ENCODE assay signal across 1 cellular context in genomic region chr2:218419630-218420216, GRCh38.
TF ChIP-seq lines count a peak whose summit lies in the region.

No MANE protein-coding gene starts in this region.

TF ChIP-seq in HepG2, 621 proteins besides CTCF, POLR2A, EP300 and RAD21 (continued from another document and continues in another):
- TF ChIP-seq ZEB1 (IDR thresholded peaks at IDR 0.05; ENCODE audit: insufficient replicate concordance, low read depth) = no peak
- TF ChIP-seq KAT7 (CRISPR knock-in tag; IDR thresholded peaks at IDR 0.05; ENCODE audit: borderline replicate concordance) = no peak
- 0 out of 2 replicates have a peak, but pooled peaks have one; percentile 21 for TF ChIP-seq TGIF2 (CRISPR knock-in tag; IDR thresholded peaks at IDR 0.05)
- TF ChIP-seq KLF6 (CRISPR knock-in tag; IDR thresholded peaks at IDR 0.05) = no peak
- no peak for TF ChIP-seq RBM22 (optimal IDR thresholded peaks at IDR 0.05; ENCODE audit: low read length)
- TF ChIP-seq, protein P1, sequence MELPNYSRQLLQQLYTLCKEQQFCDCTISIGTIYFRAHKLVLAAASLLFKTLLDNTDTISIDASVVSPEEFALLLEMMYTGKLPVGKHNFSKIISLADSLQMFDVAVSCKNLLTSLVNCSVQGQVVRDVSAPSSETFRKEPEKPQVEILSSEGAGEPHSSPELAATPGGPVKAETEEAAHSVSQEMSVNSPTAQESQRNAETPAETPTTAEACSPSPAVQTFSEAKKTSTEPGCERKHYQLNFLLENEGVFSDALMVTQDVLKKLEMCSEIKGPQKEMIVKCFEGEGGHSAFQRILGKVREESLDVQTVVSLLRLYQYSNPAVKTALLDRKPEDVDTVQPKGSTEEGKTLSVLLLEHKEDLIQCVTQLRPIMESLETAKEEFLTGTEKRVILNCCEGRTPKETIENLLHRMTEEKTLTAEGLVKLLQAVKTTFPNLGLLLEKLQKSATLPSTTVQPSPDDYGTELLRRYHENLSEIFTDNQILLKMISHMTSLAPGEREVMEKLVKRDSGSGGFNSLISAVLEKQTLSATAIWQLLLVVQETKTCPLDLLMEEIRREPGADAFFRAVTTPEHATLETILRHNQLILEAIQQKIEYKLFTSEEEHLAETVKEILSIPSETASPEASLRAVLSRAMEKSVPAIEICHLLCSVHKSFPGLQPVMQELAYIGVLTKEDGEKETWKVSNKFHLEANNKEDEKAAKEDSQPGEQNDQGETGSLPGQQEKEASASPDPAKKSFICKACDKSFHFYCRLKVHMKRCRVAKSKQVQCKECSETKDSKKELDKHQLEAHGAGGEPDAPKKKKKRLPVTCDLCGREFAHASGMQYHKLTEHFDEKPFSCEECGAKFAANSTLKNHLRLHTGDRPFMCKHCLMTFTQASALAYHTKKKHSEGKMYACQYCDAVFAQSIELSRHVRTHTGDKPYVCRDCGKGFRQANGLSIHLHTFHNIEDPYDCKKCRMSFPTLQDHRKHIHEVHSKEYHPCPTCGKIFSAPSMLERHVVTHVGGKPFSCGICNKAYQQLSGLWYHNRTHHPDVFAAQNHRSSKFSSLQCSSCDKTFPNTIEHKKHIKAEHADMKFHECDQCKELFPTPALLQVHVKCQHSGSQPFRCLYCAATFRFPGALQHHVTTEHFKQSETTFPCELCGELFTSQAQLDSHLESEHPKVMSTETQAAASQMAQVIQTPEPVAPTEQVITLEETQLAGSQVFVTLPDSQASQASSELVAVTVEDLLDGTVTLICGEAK (IDR thresholded peaks at IDR 0.05) = no peak
- TF ChIP-seq, protein P1 (CRISPR knock-in tag; IDR thresholded peaks at IDR 0.05) = no peak
- TF ChIP-seq AGO1 (IDR thresholded peaks at IDR 0.05; ENCODE audit: low read depth, low read length, poor library complexity, severe bottlenecking) = peak; percentile 57
- TF ChIP-seq, protein P2, sequence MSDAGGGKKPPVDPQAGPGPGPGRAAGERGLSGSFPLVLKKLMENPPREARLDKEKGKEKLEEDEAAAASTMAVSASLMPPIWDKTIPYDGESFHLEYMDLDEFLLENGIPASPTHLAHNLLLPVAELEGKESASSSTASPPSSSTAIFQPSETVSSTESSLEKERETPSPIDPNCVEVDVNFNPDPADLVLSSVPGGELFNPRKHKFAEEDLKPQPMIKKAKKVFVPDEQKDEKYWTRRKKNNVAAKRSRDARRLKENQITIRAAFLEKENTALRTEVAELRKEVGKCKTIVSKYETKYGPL (CRISPR knock-in tag; IDR thresholded peaks at IDR 0.05) = no peak
- TF ChIP-seq, protein P3, sequence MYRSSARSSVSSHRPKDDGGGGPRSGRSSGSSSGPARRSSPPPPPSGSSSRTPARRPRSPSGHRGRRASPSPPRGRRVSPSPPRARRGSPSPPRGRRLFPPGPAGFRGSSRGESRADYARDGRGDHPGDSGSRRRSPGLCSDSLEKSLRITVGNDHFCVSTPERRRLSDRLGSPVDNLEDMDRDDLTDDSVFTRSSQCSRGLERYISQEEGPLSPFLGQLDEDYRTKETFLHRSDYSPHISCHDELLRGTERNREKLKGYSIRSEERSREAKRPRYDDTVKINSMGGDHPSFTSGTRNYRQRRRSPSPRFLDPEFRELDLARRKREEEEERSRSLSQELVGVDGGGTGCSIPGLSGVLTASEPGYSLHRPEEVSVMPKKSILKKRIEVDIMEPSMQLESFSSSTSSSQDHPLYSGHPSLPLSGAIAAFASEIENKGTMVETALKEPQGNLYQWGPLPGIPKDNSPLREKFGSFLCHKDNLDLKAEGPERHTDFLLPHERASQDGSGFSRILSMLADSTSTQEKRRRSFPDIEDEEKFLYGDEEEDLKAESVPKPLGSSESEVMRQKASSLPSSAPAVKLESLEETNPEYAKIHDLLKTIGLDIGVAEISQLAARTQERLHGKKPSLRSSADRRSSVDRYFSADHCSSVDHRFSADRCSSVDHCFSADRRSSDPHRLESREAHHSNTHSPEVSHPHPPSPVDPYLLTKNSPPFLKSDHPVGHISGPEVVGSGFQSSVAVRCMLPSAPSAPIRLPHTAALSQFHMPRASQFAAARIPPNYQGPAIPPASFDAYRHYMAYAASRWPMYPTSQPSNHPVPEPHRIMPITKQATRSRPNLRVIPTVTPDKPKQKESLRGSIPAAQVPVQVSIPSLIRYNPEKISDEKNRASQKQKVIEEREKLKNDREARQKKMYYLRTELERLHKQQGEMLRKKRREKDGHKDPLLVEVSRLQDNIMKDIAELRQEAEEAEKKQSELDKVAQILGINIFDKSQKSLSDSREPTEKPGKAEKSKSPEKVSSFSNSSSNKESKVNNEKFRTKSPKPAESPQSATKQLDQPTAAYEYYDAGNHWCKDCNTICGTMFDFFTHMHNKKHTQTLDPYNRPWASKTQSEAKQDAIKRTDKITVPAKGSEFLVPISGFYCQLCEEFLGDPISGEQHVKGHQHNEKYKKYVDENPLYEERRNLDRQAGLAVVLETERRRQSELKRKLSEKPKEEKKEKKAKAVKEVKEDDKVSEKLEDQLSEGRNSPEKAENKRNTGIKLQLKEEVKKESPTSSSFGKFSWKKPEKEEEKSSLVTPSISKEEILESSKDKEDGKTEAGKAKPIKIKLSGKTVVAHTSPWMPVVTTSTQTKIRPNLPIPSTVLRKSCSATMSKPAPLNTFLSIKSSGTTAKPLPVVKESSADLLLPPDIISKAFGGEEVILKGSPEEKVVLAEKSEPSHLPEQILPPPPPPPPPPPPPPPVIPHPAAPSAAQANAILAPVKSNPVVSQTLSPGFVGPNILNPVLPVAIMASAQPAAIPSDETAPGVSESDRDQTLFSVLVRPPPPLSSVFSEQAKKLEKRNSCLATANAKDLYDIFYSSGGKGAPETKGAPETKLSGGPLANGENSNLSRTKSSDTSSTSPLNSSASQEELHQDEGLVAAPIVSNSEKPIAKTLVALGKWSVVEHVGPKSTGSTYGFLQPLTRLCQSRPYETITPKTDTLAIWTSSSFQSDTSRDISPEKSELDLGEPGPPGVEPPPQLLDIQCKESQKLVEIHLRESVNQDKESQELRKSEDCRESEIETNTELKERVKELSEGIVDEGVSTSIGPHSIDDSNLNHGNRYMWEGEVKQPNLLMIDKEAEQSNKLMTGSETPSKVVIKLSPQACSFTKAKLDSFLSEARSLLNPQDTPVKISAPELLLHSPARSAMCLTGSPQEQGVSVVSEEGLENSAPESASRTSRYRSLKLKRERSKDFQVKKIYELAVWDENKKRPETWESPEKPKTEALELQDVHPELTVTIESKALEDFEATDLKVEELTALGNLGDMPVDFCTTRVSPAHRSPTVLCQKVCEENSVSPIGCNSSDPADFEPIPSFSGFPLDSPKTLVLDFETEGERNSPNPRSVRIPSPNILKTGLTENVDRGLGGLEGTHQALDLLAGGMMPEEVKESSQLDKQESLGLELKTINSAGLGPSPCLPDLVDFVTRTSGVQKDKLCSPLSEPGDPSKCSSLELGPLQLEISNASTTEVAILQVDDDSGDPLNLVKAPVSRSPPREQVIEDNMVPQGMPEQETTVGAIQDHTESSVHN (CRISPR knock-in tag; IDR thresholded peaks at IDR 0.05) = peak; percentile 50; the same call in 1 of the 2 replicates
- TF ChIP-seq SKI (IDR thresholded peaks at IDR 0.05; ENCODE audit: partially characterized antibody) = no peak
- no peak for TF ChIP-seq SRSF4 (IDR thresholded peaks at IDR 0.05; ENCODE audit: low read depth, low read length, poor library complexity, severe bottlenecking)
- TF ChIP-seq MIER2 (CRISPR knock-in tag; IDR thresholded peaks at IDR 0.05) = no peak
- 0 out of 2 replicates have a peak, but pooled peaks have one; percentile 30 for TF ChIP-seq ZNF501 (CRISPR knock-in tag; IDR thresholded peaks at IDR 0.05)
- no peak; the same call in 1 of the 2 replicates for TF ChIP-seq ARNT2 (CRISPR knock-in tag; IDR thresholded peaks at IDR 0.05; ENCODE audit: low read depth)
- 0 out of 2 replicates have a peak, but pooled peaks have one; percentile 45 for TF ChIP-seq WIZ (CRISPR knock-in tag; IDR thresholded peaks at IDR 0.05)
- TF ChIP-seq, protein P4, sequence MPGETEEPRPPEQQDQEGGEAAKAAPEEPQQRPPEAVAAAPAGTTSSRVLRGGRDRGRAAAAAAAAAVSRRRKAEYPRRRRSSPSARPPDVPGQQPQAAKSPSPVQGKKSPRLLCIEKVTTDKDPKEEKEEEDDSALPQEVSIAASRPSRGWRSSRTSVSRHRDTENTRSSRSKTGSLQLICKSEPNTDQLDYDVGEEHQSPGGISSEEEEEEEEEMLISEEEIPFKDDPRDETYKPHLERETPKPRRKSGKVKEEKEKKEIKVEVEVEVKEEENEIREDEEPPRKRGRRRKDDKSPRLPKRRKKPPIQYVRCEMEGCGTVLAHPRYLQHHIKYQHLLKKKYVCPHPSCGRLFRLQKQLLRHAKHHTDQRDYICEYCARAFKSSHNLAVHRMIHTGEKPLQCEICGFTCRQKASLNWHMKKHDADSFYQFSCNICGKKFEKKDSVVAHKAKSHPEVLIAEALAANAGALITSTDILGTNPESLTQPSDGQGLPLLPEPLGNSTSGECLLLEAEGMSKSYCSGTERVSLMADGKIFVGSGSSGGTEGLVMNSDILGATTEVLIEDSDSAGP (CRISPR knock-in tag; IDR thresholded peaks at IDR 0.05; ENCODE audit: borderline replicate concordance) = peak; percentile 45; the same call in 1 of the 2 replicates
- no peak for TF ChIP-seq ZC3H13 (CRISPR knock-in tag; IDR thresholded peaks at IDR 0.05)
- no peak for TF ChIP-seq TARDBP (CRISPR knock-in tag; IDR thresholded peaks at IDR 0.05)
- TF ChIP-seq PPARG (CRISPR knock-in tag; conservative IDR thresholded peaks at IDR 0.05) = no peak
- TF ChIP-seq, protein P5, sequence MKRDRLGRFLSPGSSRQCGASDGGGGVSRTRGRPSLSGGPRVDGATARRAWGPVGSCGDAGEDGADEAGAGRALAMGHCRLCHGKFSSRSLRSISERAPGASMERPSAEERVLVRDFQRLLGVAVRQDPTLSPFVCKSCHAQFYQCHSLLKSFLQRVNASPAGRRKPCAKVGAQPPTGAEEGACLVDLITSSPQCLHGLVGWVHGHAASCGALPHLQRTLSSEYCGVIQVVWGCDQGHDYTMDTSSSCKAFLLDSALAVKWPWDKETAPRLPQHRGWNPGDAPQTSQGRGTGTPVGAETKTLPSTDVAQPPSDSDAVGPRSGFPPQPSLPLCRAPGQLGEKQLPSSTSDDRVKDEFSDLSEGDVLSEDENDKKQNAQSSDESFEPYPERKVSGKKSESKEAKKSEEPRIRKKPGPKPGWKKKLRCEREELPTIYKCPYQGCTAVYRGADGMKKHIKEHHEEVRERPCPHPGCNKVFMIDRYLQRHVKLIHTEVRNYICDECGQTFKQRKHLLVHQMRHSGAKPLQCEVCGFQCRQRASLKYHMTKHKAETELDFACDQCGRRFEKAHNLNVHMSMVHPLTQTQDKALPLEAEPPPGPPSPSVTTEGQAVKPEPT (CRISPR knock-in tag; IDR thresholded peaks at IDR 0.05; ENCODE audit: low read depth) = 0 out of 2 replicates have a peak, but pooled peaks have one; percentile 16
- TF ChIP-seq, protein P6, sequence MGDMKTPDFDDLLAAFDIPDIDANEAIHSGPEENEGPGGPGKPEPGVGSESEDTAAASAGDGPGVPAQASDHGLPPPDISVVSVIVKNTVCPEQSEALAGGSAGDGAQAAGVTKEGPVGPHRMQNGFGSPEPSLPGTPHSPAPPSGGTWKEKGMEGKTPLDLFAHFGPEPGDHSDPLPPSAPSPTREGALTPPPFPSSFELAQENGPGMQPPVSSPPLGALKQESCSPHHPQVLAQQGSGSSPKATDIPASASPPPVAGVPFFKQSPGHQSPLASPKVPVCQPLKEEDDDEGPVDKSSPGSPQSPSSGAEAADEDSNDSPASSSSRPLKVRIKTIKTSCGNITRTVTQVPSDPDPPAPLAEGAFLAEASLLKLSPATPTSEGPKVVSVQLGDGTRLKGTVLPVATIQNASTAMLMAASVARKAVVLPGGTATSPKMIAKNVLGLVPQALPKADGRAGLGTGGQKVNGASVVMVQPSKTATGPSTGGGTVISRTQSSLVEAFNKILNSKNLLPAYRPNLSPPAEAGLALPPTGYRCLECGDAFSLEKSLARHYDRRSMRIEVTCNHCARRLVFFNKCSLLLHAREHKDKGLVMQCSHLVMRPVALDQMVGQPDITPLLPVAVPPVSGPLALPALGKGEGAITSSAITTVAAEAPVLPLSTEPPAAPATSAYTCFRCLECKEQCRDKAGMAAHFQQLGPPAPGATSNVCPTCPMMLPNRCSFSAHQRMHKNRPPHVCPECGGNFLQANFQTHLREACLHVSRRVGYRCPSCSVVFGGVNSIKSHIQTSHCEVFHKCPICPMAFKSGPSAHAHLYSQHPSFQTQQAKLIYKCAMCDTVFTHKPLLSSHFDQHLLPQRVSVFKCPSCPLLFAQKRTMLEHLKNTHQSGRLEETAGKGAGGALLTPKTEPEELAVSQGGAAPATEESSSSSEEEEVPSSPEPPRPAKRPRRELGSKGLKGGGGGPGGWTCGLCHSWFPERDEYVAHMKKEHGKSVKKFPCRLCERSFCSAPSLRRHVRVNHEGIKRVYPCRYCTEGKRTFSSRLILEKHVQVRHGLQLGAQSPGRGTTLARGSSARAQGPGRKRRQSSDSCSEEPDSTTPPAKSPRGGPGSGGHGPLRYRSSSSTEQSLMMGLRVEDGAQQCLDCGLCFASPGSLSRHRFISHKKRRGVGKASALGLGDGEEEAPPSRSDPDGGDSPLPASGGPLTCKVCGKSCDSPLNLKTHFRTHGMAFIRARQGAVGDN (CRISPR knock-in tag; IDR thresholded peaks at IDR 0.05) = peak; percentile 60; the same call in 1 of the 2 replicates
- TF ChIP-seq, protein P7, sequence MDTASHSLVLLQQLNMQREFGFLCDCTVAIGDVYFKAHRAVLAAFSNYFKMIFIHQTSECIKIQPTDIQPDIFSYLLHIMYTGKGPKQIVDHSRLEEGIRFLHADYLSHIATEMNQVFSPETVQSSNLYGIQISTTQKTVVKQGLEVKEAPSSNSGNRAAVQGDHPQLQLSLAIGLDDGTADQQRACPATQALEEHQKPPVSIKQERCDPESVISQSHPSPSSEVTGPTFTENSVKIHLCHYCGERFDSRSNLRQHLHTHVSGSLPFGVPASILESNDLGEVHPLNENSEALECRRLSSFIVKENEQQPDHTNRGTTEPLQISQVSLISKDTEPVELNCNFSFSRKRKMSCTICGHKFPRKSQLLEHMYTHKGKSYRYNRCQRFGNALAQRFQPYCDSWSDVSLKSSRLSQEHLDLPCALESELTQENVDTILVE (CRISPR knock-in tag; IDR thresholded peaks at IDR 0.05) = no peak
- TF ChIP-seq U2AF2 (IDR thresholded peaks at IDR 0.05; ENCODE audit: low read depth, low read length) = no peak
- TF ChIP-seq RXRB (CRISPR knock-in tag; IDR thresholded peaks at IDR 0.05; ENCODE audit: borderline replicate concordance) = no peak
